Comparison of ENCODE assay signal across 13 cellular contexts in the genomic region with DNA sequence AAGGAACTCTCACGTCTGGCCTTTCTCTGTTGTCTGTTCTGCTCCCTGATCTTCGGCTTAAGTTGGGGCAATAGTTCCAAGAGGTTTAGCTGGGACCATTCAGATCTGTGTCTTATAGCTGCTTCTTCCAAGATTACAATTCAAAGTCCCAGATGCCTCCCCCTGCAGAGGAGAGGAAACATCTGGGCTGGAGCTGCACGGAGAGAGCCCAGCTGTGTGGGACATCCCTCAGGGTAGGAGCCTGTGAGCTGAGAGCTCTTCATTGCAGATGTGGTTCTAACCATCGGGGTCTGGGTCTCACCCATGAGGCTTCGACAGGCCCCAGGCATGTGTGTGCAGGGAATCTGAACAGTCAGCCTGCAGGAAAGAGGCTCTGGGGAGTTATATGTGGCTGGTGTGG. TPM values are rescaled to one million over a fixed set of nuclear protein-coding genes. Genes with fewer than 3 reads are reported as not detected.
A peak's percentile ranks its signal among the peaks of the same experiment; 100 is the strongest.
DNase-seq lines count a peak whose midpoint lies in the region; ATAC-seq, FAIRE-seq and TF ChIP-seq lines count a peak whose summit lies in the region.
"Had no signal": no experiment of that assay in that cellular context is flagged by ENCODE, and none has a peak within 500 bp of the region (broad histone marks: within the 10 kb centered on the region; RNA-seq: fewer than 3 reads in every experiment).

No MANE protein-coding gene starts in this region.

- H2AFZ ChIP-seq in Karpas-422 (ENCODE audit: low read length) = no peak overlapping the region

- no peaks in the 10 kb centered on the region for H3K9me3 Mint-ChIP-seq in chondrocyte (ENCODE audit: low read depth)

- H4K20me1 ChIP-seq in BLaER1 (no peaks in the 10 kb centered on the region), Karpas-422 (ENCODE audit: insufficient read depth, low read depth, low read length) (no peaks in the 10 kb centered on the region)

- H3K4me1 Mint-ChIP-seq in chondrocyte (ENCODE audit: low read depth) = peaks cover 25% of the 10 kb centered on the region

- no peak for TF ChIP-seq CTCF in chondrocyte (IDR thresholded peaks at IDR 0.05)

- no peak for DNase-seq in Karpas-422
- DNase-seq in chondrocyte (ENCODE audit: low spot score) = no peak
- DNase-seq in myocyte (ENCODE audit: low read depth) = peak; percentile 26
- no peak for DNase-seq in NCI-H2171 treated with DMSO at 0.1 percent for 48 hours (lab: John Stamatoyannopoulos, UW)
- no peak for DNase-seq in GOT3 (lab: John Stamatoyannopoulos, UW)
- no peak for DNase-seq in frontal cortex (ENCODE audit: low spot score in 2 of 2)
- DNase-seq: activated CD8-positive, alpha-beta memory T cell treated with anti-CD3 and anti-CD28 coated beads for 24 hours; amniotic stem cell; dorsolateral prefrontal cortex; pancreas; T-helper 9 cell had no signal

- H3K27ac Mint-ChIP-seq in chondrocyte (ENCODE audit: unreplicated experiment) = peak overlapping the region; percentile 33

- no peak for FAIRE-seq in frontal cortex (lab: Jason Lieb, UNC)
- FAIRE-seq: pancreas had no signal

- peak overlapping the region; percentile 93 for H3K27ac ChIP-seq in BLaER1
- no peak overlapping the region for H3K27ac ChIP-seq in Karpas-422 (ENCODE audit: low read length)
- H3K27ac ChIP-seq: pancreas had no signal

- peak overlapping the region; percentile 59; the same call in 1 of the 2 replicates for H3K9ac ChIP-seq in BLaER1
- H3K9ac ChIP-seq in Karpas-422 (ENCODE audit: low read length) = peak overlapping the region; percentile 5; the same call in 1 of the 2 replicates

- no peaks in the 10 kb centered on the region for H3K79me2 ChIP-seq in Karpas-422 (ENCODE audit: low read length)

- H3K9me2 ChIP-seq in Karpas-422 (replicated peaks; ENCODE audit: insufficient read depth, low read length) = no peaks in the 10 kb centered on the region

- H3K36me3 ChIP-seq in BLaER1 = no peaks in the 10 kb centered on the region
- no peaks in the 10 kb centered on the region for H3K36me3 ChIP-seq in Karpas-422 (ENCODE audit: insufficient read depth, low read length)
- H3K36me3 ChIP-seq: pancreas had no signal

- no peaks in the 10 kb centered on the region for H3K27me3 Mint-ChIP-seq in chondrocyte (ENCODE audit: low read depth)

- H3K9me3 ChIP-seq in BLaER1 (no peaks in the 10 kb centered on the region), Karpas-422 (ENCODE audit: low read length) (no peaks in the 10 kb centered on the region)
- H3K9me3 ChIP-seq: pancreas had no signal

- peak overlapping the region; percentile 89 for H3K4me2 ChIP-seq in BLaER1
- peak overlapping the region; percentile 41 for H3K4me2 ChIP-seq in Karpas-422 (ENCODE audit: low read depth, low read length, poor library complexity, severe bottlenecking)

- no peaks in the 10 kb centered on the region for H3K36me3 Mint-ChIP-seq in chondrocyte (ENCODE audit: low read depth)

- H3K27me3 ChIP-seq in BLaER1 = no peaks in the 10 kb centered on the region
- H3K27me3 ChIP-seq in Karpas-422 (ENCODE audit: low read length) = no peaks in the 10 kb centered on the region
- H3K27me3 ChIP-seq: dorsolateral prefrontal cortex, pancreas had no signal

- no peak for ATAC-seq in HG03135 (IDR thresholded peaks at IDR 0.05; ENCODE audit: unreplicated experiment)

- H3K4me1 ChIP-seq in BLaER1 (peaks cover 98% of the 10 kb centered on the region), Karpas-422 (ENCODE audit: low read length) (peaks cover 41% of the 10 kb centered on the region)
- H3K4me1 ChIP-seq: pancreas had no signal

- H3K4me3 Mint-ChIP-seq in chondrocyte (ENCODE audit: unreplicated experiment) = no peak overlapping the region

- peak overlapping the region; percentile 43; the same call in 1 of the 2 replicates for H3K4me3 ChIP-seq in BLaER1
- H3K4me3 ChIP-seq in Karpas-422 (ENCODE audit: low read length) = no peak overlapping the region
- H3K4me3 ChIP-seq: dorsolateral prefrontal cortex, pancreas had no signal

RNA-seq across cellular contexts. Expression of a gene that starts 9.0 kb away (rescaled TPM):
- total RNA-seq in Karpas-422 (2014; rRNA removed; shearing (Covaris generic); ENCODE audit: low replicate concordance) = 34.8 and 76.9 TPM in 2 replicates
- total RNA-seq in chondrocyte = 73.5 to 115 TPM (median 77.8 TPM) in 3 replicates
- total RNA-seq in myocyte = 13.3 and 15.3 TPM in 2 replicates
- polyA plus RNA-seq in myocyte (2012) = 9.6 TPM
- 3.7 TPM for total RNA-seq in frontal cortex

RNA-seq across cellular contexts. Expression of a gene that starts 40.6 kb away (rescaled TPM):
- 18.8 and 23.8 TPM in 2 replicates for total RNA-seq in Karpas-422 (2014; rRNA removed; shearing (Covaris generic); ENCODE audit: low replicate concordance)
- total RNA-seq in chondrocyte (10.0 to 11.3 TPM (median 10.8 TPM) in 3 replicates), myocyte (0.80 and 1.1 TPM in 2 replicates), frontal cortex (1.6 TPM)
- polyA plus RNA-seq in myocyte (2012) = 0.87 TPM

RNA-seq across cellular contexts. Expression of a gene that starts 43.2 kb away (rescaled TPM):
- total RNA-seq in Karpas-422 (2014; rRNA removed; shearing (Covaris generic); ENCODE audit: low replicate concordance) = 14.4 and 26.1 TPM in 2 replicates
- total RNA-seq in chondrocyte = 48.1 to 64.2 TPM (median 54.3 TPM) in 3 replicates
- 29.6 and 34.8 TPM in 2 replicates for total RNA-seq in myocyte
- 17.3 TPM for polyA plus RNA-seq in myocyte (2012)
- 31.0 TPM for total RNA-seq in frontal cortex
